Comparison of ENCODE assay signal across 10 cellular contexts in the genomic region with DNA sequence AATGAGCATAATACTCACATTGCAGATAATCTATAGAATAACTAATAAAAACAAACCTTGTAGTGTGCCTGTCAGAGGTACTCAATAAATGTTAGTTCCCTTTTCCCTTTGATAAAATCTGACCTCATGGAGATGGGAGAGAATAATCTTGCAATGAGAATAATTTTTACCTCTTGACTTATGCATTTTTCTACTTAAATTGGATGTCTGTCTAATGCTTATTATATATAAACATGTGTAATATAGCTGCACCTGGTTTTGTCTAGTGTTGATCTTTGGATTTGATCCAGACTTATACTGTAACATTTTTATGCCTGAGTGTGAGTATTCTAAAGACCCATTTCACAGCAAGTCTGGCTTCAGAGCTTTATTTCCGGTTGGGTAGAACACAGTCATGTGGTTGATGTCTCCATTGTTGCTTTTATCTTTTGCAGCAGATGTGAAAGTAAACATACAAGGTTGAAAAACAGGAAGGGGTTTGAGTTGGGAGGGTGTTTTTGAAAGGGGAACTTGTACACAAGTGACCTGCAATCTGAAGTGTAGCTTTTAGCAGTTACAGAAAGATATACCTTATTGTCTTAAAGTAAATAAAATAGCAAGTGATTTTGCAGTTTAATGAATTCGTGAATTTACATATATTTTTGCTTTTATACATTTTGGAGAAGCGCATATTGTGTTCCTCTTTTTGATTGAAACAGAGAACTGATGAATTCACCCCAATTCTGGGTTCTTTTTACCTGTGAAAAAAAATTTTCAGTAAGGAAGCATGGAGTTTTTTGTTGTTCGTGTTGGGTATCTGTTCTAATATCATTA. TPM values are rescaled to one million over a fixed set of nuclear protein-coding genes. Genes with fewer than 3 reads are reported as not detected.
DNase-seq lines count a peak whose midpoint lies in the region; ATAC-seq, FAIRE-seq and TF ChIP-seq lines count a peak whose summit lies in the region.
"Had no signal": no experiment of that assay in that cellular context is flagged by ENCODE, and none has a peak within 500 bp of the region (broad histone marks: within the 10 kb centered on the region; RNA-seq: fewer than 3 reads in every experiment).

No MANE protein-coding gene starts in this region.

- no peak overlapping the region for H3K4me3 Mint-ChIP-seq in osteocyte (ENCODE audit: unreplicated experiment)
- H3K4me3 Mint-ChIP-seq: neural crest cell had no signal

- H3K27ac ChIP-seq in kidney (ENCODE audit: low read depth in 2 of 2, low read length in 2 of 2): no peak overlapping the region

- intact Hi-C loops in kidney (cut with DNase I): no loop called here

- H3K4me1 Mint-ChIP-seq in osteocyte (ENCODE audit: unreplicated experiment): peaks cover 22% of the 10 kb centered on the region

- H3K9ac ChIP-seq in kidney (ENCODE audit: low read length in 2 of 2): no peak overlapping the region

- ATAC-seq in GM18909 (IDR thresholded peaks at IDR 0.05; ENCODE audit: poor library complexity, unreplicated experiment) (peak; percentile 89), HG03103 (IDR thresholded peaks at IDR 0.05; ENCODE audit: low read depth, unreplicated experiment) (peak; percentile 91)

- FAIRE-seq in kidney (lab: Jason Lieb, UNC): no peak

- H3K27ac Mint-ChIP-seq in osteocyte (ENCODE audit: unreplicated experiment): peak overlapping the region; percentile 80

- no peaks in the 10 kb centered on the region for H3K9me3 ChIP-seq in kidney (ENCODE audit: control insufficient read depth in 1 of 2, low read length in 2 of 2)
- H3K9me3 ChIP-seq: SJCRH30 had no signal

- H3K36me3 Mint-ChIP-seq in osteocyte (ENCODE audit: unreplicated experiment): no peaks in the 10 kb centered on the region

- H3K4me1 ChIP-seq in kidney (ENCODE audit: control insufficient read depth in 1 of 2, insufficient read depth in 1 of 2, low read depth in 1 of 2, low read length in 2 of 2): peaks cover 0 to 5% of the 10 kb centered on the region in 2 donors

- no peaks in the 10 kb centered on the region for H3K27me3 Mint-ChIP-seq in osteocyte (ENCODE audit: unreplicated experiment)

- H3K36me3 ChIP-seq in kidney (ENCODE audit: control insufficient read depth in 1 of 2, insufficient read depth in 2 of 2, low read length in 2 of 2): no peaks in the 10 kb centered on the region
- H3K36me3 ChIP-seq: SJCRH30 had no signal

- DNase-seq in DMS153 treated with DMSO at 0.1 percent for 48 hours (lab: John Stamatoyannopoulos, UW; ENCODE audit: unreplicated experiment) (peak; percentile 100), NOMO-1 treated with DMSO at 0.1 percent for 48 hours (lab: John Stamatoyannopoulos, UW; ENCODE audit: unreplicated experiment) (peak; percentile 93), osteocyte (ENCODE audit: extremely low spot score, unreplicated experiment) (no peak), kidney (no peak), SK-N-DZ (ENCODE audit: low spot score) (no peak)
- DNase-seq in central memory CD4-positive, alpha-beta T cell: peak; percentile 87

- peak overlapping the region in 1 of 2 donors; percentile 10 for H3K4me3 ChIP-seq in kidney (ENCODE audit: low read length in 2 of 2)
- H3K4me3 ChIP-seq: SJCRH30 had no signal

- H3K9me3 Mint-ChIP-seq in osteocyte (ENCODE audit: unreplicated experiment): no peaks in the 10 kb centered on the region
- H3K9me3 Mint-ChIP-seq: neural crest cell had no signal

- TF ChIP-seq CTCF in osteocyte (IDR thresholded peaks at IDR 0.05) (no peak), kidney (IDR thresholded peaks at IDR 0.05; ENCODE audit: borderline replicate concordance, extremely low read depth, insufficient read depth) (no peak)

RNA-seq across cellular contexts. Expression of a gene that starts 12.5 kb away (rescaled TPM):
- total RNA-seq in osteocyte (9.7 and 12.7 TPM in 2 replicates), kidney (38.8 TPM)
- polyA plus RNA-seq in kidney (ENCODE audit: insufficient read depth, low read depth, low replicate concordance): 9.9 TPM
- 79.5 and 92.7 TPM in 2 replicates for polyA plus RNA-seq in SK-N-DZ (2014; cell fraction: cytosol; rRNA removed)
- polyA plus RNA-seq in SK-N-DZ (2014; cell fraction: nucleus; rRNA removed): 41.3 and 55.5 TPM in 2 replicates

Comparison
In these comparisons a context has a peak if more than half of its experiments do, and no peak if none do; other contexts are left out.
1. DNase-seq: peak in DMS153 treated with DMSO at 0.1 percent for 48 hours (single experiment), NOMO-1 treated with DMSO at 0.1 percent for 48 hours (single experiment) and central memory CD4-positive, alpha-beta T cell (single experiment); none in osteocyte (single experiment), kidney (single experiment) and SK-N-DZ (single experiment).